Comparison of ENCODE assay signal across 13 cellular contexts in genomic region chr16:72844225-72844920, GRCh38.
DNase-seq lines count a peak whose midpoint lies in the region; ATAC-seq and TF ChIP-seq lines count a peak whose summit lies in the region.
"Had no signal": no experiment of that assay in that cellular context is flagged by ENCODE, and none has a peak within 500 bp of the region (broad histone marks: within the 10 kb centered on the region; RNA-seq: fewer than 3 reads in every experiment).

No MANE protein-coding gene starts in this region.

- ATAC-seq in HG03103 (IDR thresholded peaks at IDR 0.05; ENCODE audit: low read depth, unreplicated experiment), result peak; percentile 45
- ATAC-seq in WTC11, result no peak
- peak; percentile 64 to 78 for ATAC-seq in natural killer cell treated with Interleukin-12 subunit alpha and Interleukin-12 subunit beta and Interleukin-15 and Interleukin-18, amount 100 ng/mL, for 72 hours
- no peak for ATAC-seq in GM18861 (IDR thresholded peaks at IDR 0.05; ENCODE audit: unreplicated experiment)
- no peak for ATAC-seq in GM19351 (IDR thresholded peaks at IDR 0.05; ENCODE audit: unreplicated experiment)

- DNase-seq in GF-D8 (lab: John Stamatoyannopoulos, UW) (peak; percentile 62), WTC11 (ENCODE audit: low spot score) (no peak), NCI-H1092 (lab: John Stamatoyannopoulos, UW) (no peak), AG20443 (ENCODE audit: low spot score) (no peak)
- no peak for DNase-seq in natural killer cell treated with Interleukin-12 subunit alpha and Interleukin-12 subunit beta and Interleukin-15 and Interleukin-18, amount 100 ng/mL, for 72 hours (ENCODE audit: low spot score)
- DNase-seq: activated CD4-positive, alpha-beta T cell treated with anti-CD3 and anti-CD28 coated beads, Interleukin-2, amount 50 U/mL, for 48 hours; colonic mucosa; H9; NCI-H187 had no signal

- CTCF ChIA-PET in WTC11 (lab: Charles Lee), result interaction anchor here (0.6 to 8.0 kb wide), 7 partner anchors 11 to 847 kb away, joined by 3 to 101 read pairs (median 3); no protein-coding TSS in a partner anchor

- no peaks in the 10 kb centered on the region for H3K9me3 Mint-ChIP-seq in WTC11
- no peaks in the 10 kb centered on the region for H3K9me3 Mint-ChIP-seq in natural killer cell treated with Interleukin-12 subunit alpha and Interleukin-12 subunit beta and Interleukin-15 and Interleukin-18, amount 100 ng/mL, for 72 hours
- H3K9me3 Mint-ChIP-seq: activated naive CD4-positive, alpha-beta T cell treated with anti-CD3 and anti-CD28 coated beads, Interleukin-2, amount 50 U/mL, for 24 hours; H9 had no signal

- no peak for TF ChIP-seq CTCF in WTC11 (IDR thresholded peaks at IDR 0.05)

- peaks cover 42% of the 10 kb centered on the region for H3K4me1 Mint-ChIP-seq in WTC11
- peaks cover 24 to 29% of the 10 kb centered on the region in 2 donors for H3K4me1 Mint-ChIP-seq in natural killer cell treated with Interleukin-12 subunit alpha and Interleukin-12 subunit beta and Interleukin-15 and Interleukin-18, amount 100 ng/mL, for 72 hours (ENCODE audit: low read depth in 2 of 2)

- POLR2A ChIA-PET in WTC11 (lab: Charles Lee), result interaction anchor here (0.6 to 0.7 kb wide), 2 partner anchors 223 to 709 kb away, joined by 3 to 5 read pairs; no protein-coding TSS in a partner anchor

- H3K36me3 Mint-ChIP-seq in WTC11, result no peaks in the 10 kb centered on the region
- H3K36me3 Mint-ChIP-seq in natural killer cell treated with Interleukin-12 subunit alpha and Interleukin-12 subunit beta and Interleukin-15 and Interleukin-18, amount 100 ng/mL, for 72 hours, result no peaks in the 10 kb centered on the region
- H3K36me3 Mint-ChIP-seq: activated naive CD4-positive, alpha-beta T cell treated with anti-CD3 and anti-CD28 coated beads, Interleukin-2, amount 50 U/mL, for 24 hours had no signal

- no peaks in the 10 kb centered on the region for H3K27me3 Mint-ChIP-seq in WTC11 (ENCODE audit: low read depth)
- H3K27me3 Mint-ChIP-seq in natural killer cell treated with Interleukin-12 subunit alpha and Interleukin-12 subunit beta and Interleukin-15 and Interleukin-18, amount 100 ng/mL, for 72 hours, result peaks cover 9 to 22% of the 10 kb centered on the region in 2 donors

- peak overlapping the region; percentile 20 for H3K27ac Mint-ChIP-seq in WTC11
- H3K27ac Mint-ChIP-seq in natural killer cell treated with Interleukin-12 subunit alpha and Interleukin-12 subunit beta and Interleukin-15 and Interleukin-18, amount 100 ng/mL, for 72 hours, result peak overlapping the region; percentile 5 to 14
- H3K27ac Mint-ChIP-seq: activated naive CD4-positive, alpha-beta T cell treated with anti-CD3 and anti-CD28 coated beads, Interleukin-2, amount 50 U/mL, for 24 hours; H9 had no signal

- H3K4me3 Mint-ChIP-seq in WTC11, result no peak overlapping the region
- H3K4me3 Mint-ChIP-seq in natural killer cell treated with Interleukin-12 subunit alpha and Interleukin-12 subunit beta and Interleukin-15 and Interleukin-18, amount 100 ng/mL, for 72 hours, result peak overlapping the region; percentile 47
- H3K4me3 Mint-ChIP-seq: activated naive CD4-positive, alpha-beta T cell treated with anti-CD3 and anti-CD28 coated beads, Interleukin-2, amount 50 U/mL, for 24 hours; H9 had no signal

TF ChIP-seq in WTC11, 78 proteins besides CTCF, POLR2A, EP300 and RAD21:
- TF ChIP-seq RELA (CRISPR knock-in tag; IDR thresholded peaks at IDR 0.05; ENCODE audit: borderline replicate concordance), result no peak
- TF ChIP-seq KAT7 (CRISPR knock-in tag; IDR thresholded peaks at IDR 0.05; ENCODE audit: borderline replicate concordance), result no peak
- no peak for TF ChIP-seq MYBL2 (CRISPR knock-in tag; IDR thresholded peaks at IDR 0.05)
- TF ChIP-seq ZNF416 (CRISPR knock-in tag; IDR thresholded peaks at IDR 0.05), result no peak
- no peak for TF ChIP-seq ATF6 (CRISPR knock-in tag; IDR thresholded peaks at IDR 0.05)
- TF ChIP-seq CBFB (CRISPR knock-in tag; IDR thresholded peaks at IDR 0.05; ENCODE audit: low read depth), result no peak
- TF ChIP-seq E2F1 (CRISPR knock-in tag; IDR thresholded peaks at IDR 0.05), result no peak
- TF ChIP-seq IRF2 (CRISPR knock-in tag; IDR thresholded peaks at IDR 0.05; ENCODE audit: borderline replicate concordance, low read depth), result no peak
- no peak for TF ChIP-seq CREB1 (CRISPR knock-in tag; IDR thresholded peaks at IDR 0.05)
- no peak for TF ChIP-seq ZNF317 (CRISPR knock-in tag; IDR thresholded peaks at IDR 0.05; ENCODE audit: borderline replicate concordance, low read depth)
- TF ChIP-seq PREB (CRISPR knock-in tag; IDR thresholded peaks at IDR 0.05; ENCODE audit: borderline replicate concordance), result no peak
- no peak for TF ChIP-seq NFYB (CRISPR knock-in tag; conservative IDR thresholded peaks at IDR 0.05; ENCODE audit: low read depth)
- TF ChIP-seq ZNF138 (CRISPR knock-in tag; conservative IDR thresholded peaks at IDR 0.05), result no peak
- TF ChIP-seq HMGA2 (CRISPR knock-in tag; IDR thresholded peaks at IDR 0.05), result no peak
TF ChIP-seq in WTC11: peak in this region for 0.

Comparison
In these comparisons a context has a peak if more than half of its experiments do, and no peak if none do; other contexts are left out.
1. ATAC-seq: peak in HG03103 (single experiment) and natural killer cell treated with Interleukin-12 subunit alpha and Interleukin-12 subunit beta and Interleukin-15 and Interleukin-18, amount 100 ng/mL, for 72 hours (2 of 2); none in WTC11 (single experiment), GM18861 (single experiment) and GM19351 (single experiment).